1 cellular context compared by ENCODE assay signal in the genomic region with DNA sequence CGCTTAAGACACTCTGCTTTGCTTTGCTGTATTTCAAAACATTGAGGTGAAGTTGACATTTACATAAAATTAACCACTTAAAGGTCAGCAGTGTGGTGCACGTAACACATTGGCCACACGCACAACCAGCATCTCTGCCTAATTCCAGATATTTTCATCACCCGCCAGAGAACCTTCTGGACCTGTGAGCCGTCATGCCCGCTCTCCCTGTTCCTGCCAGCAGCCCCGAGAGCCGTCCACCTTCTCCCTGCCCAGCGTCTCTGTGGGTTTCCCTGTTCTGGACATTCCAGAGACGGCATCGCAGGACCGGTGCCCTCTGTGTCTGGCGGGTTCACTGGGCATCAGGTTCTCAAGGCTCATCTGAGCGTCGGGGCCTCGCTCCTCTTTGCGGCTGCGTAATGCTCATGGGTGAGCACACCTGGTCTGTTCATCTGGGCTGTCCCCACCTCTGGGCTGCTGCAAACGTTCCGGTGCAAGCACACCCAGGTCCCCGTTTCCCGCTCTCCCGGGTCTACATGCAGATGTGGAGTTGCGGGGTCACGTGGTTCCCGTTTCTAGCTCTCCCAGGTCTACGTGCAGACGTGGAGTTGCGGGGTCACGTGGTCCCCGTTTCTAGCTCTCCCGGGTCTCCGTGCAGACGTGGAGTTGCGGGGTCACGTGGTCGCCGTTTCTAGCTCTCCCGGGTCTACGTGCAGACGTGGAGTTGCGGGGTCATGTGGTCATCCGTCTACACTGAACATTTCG.
TF ChIP-seq lines count a peak whose summit lies in the region.

No MANE protein-coding gene starts in this region.

TF ChIP-seq in HepG2, 621 proteins besides CTCF, POLR2A, EP300 and RAD21 (continued from another document):
- TF ChIP-seq, protein P1, sequence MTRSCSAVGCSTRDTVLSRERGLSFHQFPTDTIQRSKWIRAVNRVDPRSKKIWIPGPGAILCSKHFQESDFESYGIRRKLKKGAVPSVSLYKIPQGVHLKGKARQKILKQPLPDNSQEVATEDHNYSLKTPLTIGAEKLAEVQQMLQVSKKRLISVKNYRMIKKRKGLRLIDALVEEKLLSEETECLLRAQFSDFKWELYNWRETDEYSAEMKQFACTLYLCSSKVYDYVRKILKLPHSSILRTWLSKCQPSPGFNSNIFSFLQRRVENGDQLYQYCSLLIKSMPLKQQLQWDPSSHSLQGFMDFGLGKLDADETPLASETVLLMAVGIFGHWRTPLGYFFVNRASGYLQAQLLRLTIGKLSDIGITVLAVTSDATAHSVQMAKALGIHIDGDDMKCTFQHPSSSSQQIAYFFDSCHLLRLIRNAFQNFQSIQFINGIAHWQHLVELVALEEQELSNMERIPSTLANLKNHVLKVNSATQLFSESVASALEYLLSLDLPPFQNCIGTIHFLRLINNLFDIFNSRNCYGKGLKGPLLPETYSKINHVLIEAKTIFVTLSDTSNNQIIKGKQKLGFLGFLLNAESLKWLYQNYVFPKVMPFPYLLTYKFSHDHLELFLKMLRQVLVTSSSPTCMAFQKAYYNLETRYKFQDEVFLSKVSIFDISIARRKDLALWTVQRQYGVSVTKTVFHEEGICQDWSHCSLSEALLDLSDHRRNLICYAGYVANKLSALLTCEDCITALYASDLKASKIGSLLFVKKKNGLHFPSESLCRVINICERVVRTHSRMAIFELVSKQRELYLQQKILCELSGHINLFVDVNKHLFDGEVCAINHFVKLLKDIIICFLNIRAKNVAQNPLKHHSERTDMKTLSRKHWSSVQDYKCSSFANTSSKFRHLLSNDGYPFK (CRISPR knock-in tag; IDR thresholded peaks at IDR 0.05; ENCODE audit: borderline replicate concordance), result no peak
- TF ChIP-seq, protein P2, sequence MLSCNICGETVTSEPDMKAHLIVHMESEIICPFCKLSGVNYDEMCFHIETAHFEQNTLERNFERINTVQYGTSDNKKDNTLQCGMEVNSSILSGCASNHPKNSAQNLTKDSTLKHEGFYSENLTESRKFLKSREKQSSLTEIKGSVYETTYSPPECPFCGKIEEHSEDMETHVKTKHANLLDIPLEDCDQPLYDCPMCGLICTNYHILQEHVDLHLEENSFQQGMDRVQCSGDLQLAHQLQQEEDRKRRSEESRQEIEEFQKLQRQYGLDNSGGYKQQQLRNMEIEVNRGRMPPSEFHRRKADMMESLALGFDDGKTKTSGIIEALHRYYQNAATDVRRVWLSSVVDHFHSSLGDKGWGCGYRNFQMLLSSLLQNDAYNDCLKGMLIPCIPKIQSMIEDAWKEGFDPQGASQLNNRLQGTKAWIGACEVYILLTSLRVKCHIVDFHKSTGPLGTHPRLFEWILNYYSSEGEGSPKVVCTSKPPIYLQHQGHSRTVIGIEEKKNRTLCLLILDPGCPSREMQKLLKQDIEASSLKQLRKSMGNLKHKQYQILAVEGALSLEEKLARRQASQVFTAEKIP (CRISPR knock-in tag; IDR thresholded peaks at IDR 0.05; ENCODE audit: borderline replicate concordance), result no peak
- TF ChIP-seq ZNF589 (CRISPR knock-in tag; conservative IDR thresholded peaks at IDR 0.05) (no peak), ATF7 (IDR thresholded peaks at IDR 0.05) (no peak), ATF7 (CRISPR knock-in tag; IDR thresholded peaks at IDR 0.05) (no peak), ZNF20 (CRISPR knock-in tag; IDR thresholded peaks at IDR 0.05) (no peak), RAD51 (IDR thresholded peaks at IDR 0.05; ENCODE audit: borderline replicate concordance) (peak; percentile 62; the same call in 1 of the 2 replicates), MED8 (CRISPR knock-in tag; IDR thresholded peaks at IDR 0.05; ENCODE audit: insufficient replicate concordance) (no peak), PLRG1 (conservative IDR thresholded peaks at IDR 0.05) (no peak), AGO1 (IDR thresholded peaks at IDR 0.05; ENCODE audit: low read depth, low read length, poor library complexity, severe bottlenecking) (no peak)
- TF ChIP-seq, protein P3, sequence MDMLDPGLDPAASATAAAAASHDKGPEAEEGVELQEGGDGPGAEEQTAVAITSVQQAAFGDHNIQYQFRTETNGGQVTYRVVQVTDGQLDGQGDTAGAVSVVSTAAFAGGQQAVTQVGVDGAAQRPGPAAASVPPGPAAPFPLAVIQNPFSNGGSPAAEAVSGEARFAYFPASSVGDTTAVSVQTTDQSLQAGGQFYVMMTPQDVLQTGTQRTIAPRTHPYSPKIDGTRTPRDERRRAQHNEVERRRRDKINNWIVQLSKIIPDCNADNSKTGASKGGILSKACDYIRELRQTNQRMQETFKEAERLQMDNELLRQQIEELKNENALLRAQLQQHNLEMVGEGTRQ (IDR thresholded peaks at IDR 0.05; ENCODE audit: low read depth, low read length), result peak; percentile 84
- TF ChIP-seq, protein P3 (CRISPR knock-in tag; IDR thresholded peaks at IDR 0.05; ENCODE audit: borderline replicate concordance), result no peak
- TF ChIP-seq, protein P4, sequence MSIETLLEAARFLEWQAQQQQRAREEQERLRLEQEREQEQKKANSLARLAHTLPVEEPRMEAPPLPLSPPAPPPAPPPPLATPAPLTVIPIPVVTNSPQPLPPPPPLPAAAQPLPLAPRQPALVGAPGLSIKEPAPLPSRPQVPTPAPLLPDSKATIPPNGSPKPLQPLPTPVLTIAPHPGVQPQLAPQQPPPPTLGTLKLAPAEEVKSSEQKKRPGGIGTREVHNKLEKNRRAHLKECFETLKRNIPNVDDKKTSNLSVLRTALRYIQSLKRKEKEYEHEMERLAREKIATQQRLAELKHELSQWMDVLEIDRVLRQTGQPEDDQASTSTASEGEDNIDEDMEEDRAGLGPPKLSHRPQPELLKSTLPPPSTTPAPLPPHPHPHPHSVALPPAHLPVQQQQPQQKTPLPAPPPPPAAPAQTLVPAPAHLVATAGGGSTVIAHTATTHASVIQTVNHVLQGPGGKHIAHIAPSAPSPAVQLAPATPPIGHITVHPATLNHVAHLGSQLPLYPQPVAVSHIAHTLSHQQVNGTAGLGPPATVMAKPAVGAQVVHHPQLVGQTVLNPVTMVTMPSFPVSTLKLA (IDR thresholded peaks at IDR 0.05), result peak; percentile 45; the same call in 1 of the 2 replicates
- TF ChIP-seq, protein P5, sequence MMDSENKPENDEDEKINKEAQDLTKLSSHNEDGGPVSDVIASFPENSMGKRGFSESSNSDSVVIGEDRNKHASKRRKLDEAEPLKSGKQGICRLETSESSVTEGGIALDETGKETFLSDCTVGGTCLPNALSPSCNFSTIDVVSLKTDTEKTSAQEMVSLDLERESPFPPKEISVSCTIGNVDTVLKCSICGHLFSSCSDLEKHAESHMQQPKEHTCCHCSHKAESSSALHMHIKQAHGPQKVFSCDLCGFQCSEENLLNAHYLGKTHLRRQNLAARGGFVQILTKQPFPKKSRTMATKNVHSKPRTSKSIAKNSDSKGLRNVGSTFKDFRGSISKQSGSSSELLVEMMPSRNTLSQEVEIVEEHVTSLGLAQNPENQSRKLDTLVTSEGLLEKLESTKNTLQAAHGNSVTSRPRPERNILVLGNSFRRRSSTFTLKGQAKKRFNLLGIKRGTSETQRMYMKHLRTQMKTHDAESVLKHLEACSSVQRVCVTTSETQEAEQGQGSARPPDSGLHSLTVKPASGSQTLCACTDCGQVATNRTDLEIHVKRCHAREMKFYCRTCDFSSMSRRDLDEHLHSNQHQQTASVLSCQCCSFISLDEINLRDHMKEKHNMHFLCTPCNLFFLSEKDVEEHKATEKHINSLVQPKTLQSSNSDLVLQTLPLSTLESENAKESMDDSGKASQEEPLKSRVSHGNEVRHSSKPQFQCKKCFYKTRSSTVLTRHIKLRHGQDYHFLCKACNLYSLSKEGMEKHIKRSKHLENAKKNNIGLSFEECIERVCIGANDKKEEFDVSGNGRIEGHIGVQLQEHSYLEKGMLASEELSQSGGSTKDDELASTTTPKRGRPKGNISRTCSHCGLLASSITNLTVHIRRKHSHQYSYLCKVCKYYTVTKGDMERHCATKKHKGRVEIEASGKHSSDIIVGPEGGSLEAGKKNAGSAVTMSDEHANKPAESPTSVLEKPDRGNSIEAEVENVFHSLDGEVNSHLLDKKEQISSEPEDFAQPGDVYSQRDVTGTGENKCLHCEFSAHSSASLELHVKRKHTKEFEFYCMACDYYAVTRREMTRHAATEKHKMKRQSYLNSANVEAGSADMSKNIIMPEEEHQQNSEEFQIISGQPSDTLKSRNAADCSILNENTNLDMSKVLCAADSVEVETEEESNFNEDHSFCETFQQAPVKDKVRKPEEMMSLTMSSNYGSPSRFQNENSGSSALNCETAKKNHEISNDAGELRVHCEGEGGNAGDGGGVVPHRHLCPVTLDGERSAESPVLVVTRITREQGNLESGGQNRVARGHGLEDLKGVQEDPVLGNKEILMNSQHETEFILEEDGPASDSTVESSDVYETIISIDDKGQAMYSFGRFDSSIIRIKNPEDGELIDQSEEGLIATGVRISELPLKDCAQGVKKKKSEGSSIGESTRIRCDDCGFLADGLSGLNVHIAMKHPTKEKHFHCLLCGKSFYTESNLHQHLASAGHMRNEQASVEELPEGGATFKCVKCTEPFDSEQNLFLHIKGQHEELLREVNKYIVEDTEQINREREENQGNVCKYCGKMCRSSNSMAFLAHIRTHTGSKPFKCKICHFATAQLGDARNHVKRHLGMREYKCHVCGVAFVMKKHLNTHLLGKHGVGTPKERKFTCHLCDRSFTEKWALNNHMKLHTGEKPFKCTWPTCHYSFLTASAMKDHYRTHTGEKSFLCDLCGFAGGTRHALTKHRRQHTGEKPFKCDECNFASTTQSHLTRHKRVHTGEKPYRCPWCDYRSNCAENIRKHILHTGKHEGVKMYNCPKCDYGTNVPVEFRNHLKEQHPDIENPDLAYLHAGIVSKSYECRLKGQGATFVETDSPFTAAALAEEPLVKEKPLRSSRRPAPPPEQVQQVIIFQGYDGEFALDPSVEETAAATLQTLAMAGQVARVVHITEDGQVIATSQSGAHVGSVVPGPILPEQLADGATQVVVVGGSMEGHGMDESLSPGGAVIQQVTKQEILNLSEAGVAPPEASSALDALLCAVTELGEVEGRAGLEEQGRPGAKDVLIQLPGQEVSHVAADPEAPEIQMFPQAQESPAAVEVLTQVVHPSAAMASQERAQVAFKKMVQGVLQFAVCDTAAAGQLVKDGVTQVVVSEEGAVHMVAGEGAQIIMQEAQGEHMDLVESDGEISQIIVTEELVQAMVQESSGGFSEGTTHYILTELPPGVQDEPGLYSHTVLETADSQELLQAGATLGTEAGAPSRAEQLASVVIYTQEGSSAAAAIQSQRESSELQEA (CRISPR knock-in tag; IDR thresholded peaks at IDR 0.05; ENCODE audit: not compliant biosample characterization), result no peak
